Comparison of ENCODE assay signal across 2 cellular contexts in genomic region chr1:155043259-155043658, GRCh38.
A peak's percentile ranks its signal among the peaks of the same experiment; 100 is the strongest.
TF ChIP-seq lines count a peak whose summit lies in the region.

No MANE protein-coding gene starts in this region.

TF ChIP-seq in GM23338, 12 proteins besides CTCF, POLR2A, EP300 and RAD21:
- no peak for TF ChIP-seq STAT1 (IDR thresholded peaks at IDR 0.05; ENCODE audit: unreplicated experiment)
- TF ChIP-seq POLR2AphosphoS5 (IDR thresholded peaks at IDR 0.05; ENCODE audit: low read depth): no peak
- no peak for TF ChIP-seq ZNF331 (CRISPR knock-in tag; IDR thresholded peaks at IDR 0.05; ENCODE audit: low read depth)
- no peak for TF ChIP-seq ZNF114 (CRISPR knock-in tag; IDR thresholded peaks at IDR 0.05)
- TF ChIP-seq ZNF462 (CRISPR knock-in tag; IDR thresholded peaks at IDR 0.05): no peak
- no peak for TF ChIP-seq EZH2 (IDR thresholded peaks at IDR 0.05; ENCODE audit: low read depth, unreplicated experiment)
- TF ChIP-seq EZH2phosphoT487 (IDR thresholded peaks at IDR 0.05; ENCODE audit: unreplicated experiment): no peak
- TF ChIP-seq NANOG (IDR thresholded peaks at IDR 0.05; ENCODE audit: borderline replicate concordance): no peak
- TF ChIP-seq JUNB (IDR thresholded peaks at IDR 0.05; ENCODE audit: unreplicated experiment): no peak
- no peak for TF ChIP-seq CREB1 (CRISPR knock-in tag; IDR thresholded peaks at IDR 0.05; ENCODE audit: low read depth)
- TF ChIP-seq REST (IDR thresholded peaks at IDR 0.05; ENCODE audit: unreplicated experiment): no peak
- no peak for TF ChIP-seq ETS1 (IDR thresholded peaks at IDR 0.05)

TF ChIP-seq in HepG2, 621 proteins besides CTCF, POLR2A, EP300 and RAD21 (continues in another document):
- TF ChIP-seq ZSCAN21 (CRISPR knock-in tag; IDR thresholded peaks at IDR 0.05; ENCODE audit: borderline replicate concordance) (peak; percentile 43; the same call in 1 of the 2 replicates), KDM2A (CRISPR knock-in tag; IDR thresholded peaks at IDR 0.05; ENCODE audit: borderline replicate concordance, low read depth) (0 out of 2 replicates have a peak, but pooled peaks have one; percentile 34), ZNF878 (CRISPR knock-in tag; IDR thresholded peaks at IDR 0.05) (no peak), ZNF749 (CRISPR knock-in tag; IDR thresholded peaks at IDR 0.05; ENCODE audit: borderline replicate concordance) (0 out of 2 replicates have a peak, but pooled peaks have one; percentile 42), ZFY (CRISPR knock-in tag; IDR thresholded peaks at IDR 0.05) (0 out of 2 replicates have a peak, but pooled peaks have one; percentile 8), ZSCAN20 (CRISPR knock-in tag; IDR thresholded peaks at IDR 0.05; ENCODE audit: borderline replicate concordance) (no peak), NKX3-1 (CRISPR knock-in tag; IDR thresholded peaks at IDR 0.05) (no peak), ZNF580 (CRISPR knock-in tag; IDR thresholded peaks at IDR 0.05; ENCODE audit: borderline replicate concordance, low read depth) (peak; percentile 53; the same call in 1 of the 2 replicates), ZBTB40 (IDR thresholded peaks at IDR 0.05) (no peak), ZBTB40 (CRISPR knock-in tag; IDR thresholded peaks at IDR 0.05) (0 out of 2 replicates have a peak, but pooled peaks have one; percentile 16), SALL1 (CRISPR knock-in tag; IDR thresholded peaks at IDR 0.05) (peak; percentile 24; the same call in 1 of the 2 replicates), ZNF687 (CRISPR knock-in tag; IDR thresholded peaks at IDR 0.05) (peak; percentile 90), SP4 (CRISPR knock-in tag; IDR thresholded peaks at IDR 0.05) (0 out of 2 replicates have a peak, but pooled peaks have one; percentile 20), GATAD1 (CRISPR knock-in tag; IDR thresholded peaks at IDR 0.05) (no peak), ZFP91 (CRISPR knock-in tag; IDR thresholded peaks at IDR 0.05; ENCODE audit: borderline replicate concordance) (peak; percentile 90), TBX2 (CRISPR knock-in tag; IDR thresholded peaks at IDR 0.05; ENCODE audit: borderline replicate concordance) (0 out of 2 replicates have a peak, but pooled peaks have one; percentile 36), ZNF772 (CRISPR knock-in tag; IDR thresholded peaks at IDR 0.05) (0 out of 2 replicates have a peak, but pooled peaks have one; percentile 25), ZNF609 (CRISPR knock-in tag; IDR thresholded peaks at IDR 0.05; ENCODE audit: borderline replicate concordance) (peak; percentile 29; the same call in 1 of the 2 replicates), SOX6 (IDR thresholded peaks at IDR 0.05) (no peak), SOX6 (CRISPR knock-in tag; IDR thresholded peaks at IDR 0.05) (peak; percentile 8; the same call in 1 of the 2 replicates), ARID5B (CRISPR knock-in tag; IDR thresholded peaks at IDR 0.05) (peak; percentile 15; the same call in 1 of the 2 replicates), ZBTB7A (CRISPR knock-in tag; IDR thresholded peaks at IDR 0.05) (0 out of 2 replicates have a peak, but pooled peaks have one; percentile 25), EEA1 (CRISPR knock-in tag; IDR thresholded peaks at IDR 0.05; ENCODE audit: borderline replicate concordance) (no peak)
